29 cellular contexts compared by ENCODE assay signal in genomic region chr10:836782-837181, GRCh38.
"Had no signal": no experiment of that assay in that cellular context is flagged by ENCODE, and none has a peak within 500 bp of the region (broad histone marks: within the 10 kb centered on the region; RNA-seq: fewer than 3 reads in every experiment).

No MANE protein-coding gene starts in this region.

- H3K36me3 ChIP-seq: ovary had no signal

- H3K4me1 Mint-ChIP-seq: nephron had no signal

- H3K27ac ChIP-seq: ascending aorta, cardiac muscle cell, colonic mucosa, gastrocnemius medialis, left ventricle myocardium inferior, ovary, skin epidermis, thoracic aorta had no signal

- H3K4me3 ChIP-seq: ascending aorta, cardiac muscle cell, colonic mucosa, gastrocnemius medialis, left ventricle myocardium inferior, lung, ovary, skin epidermis, thoracic aorta had no signal

- ATAC-seq: activated CD4-positive, alpha-beta T cell treated with anti-CD3 and anti-CD28 coated beads for 36 hours; activated T-cell treated with anti-CD3 and anti-CD28 coated beads, Interleukin-2, amount 50 U/mL, for 72 hours; gastrocnemius medialis; sciatic nerve; stimulated activated effector memory CD8-positive, alpha-beta T cell treated with anti-CD3 and anti-CD28 coated beads, Interleukin-12 subunit alpha, Interleukin-12 subunit beta, amount 100 ng/mL, for 72 hours had no signal

- H3K27me3 Mint-ChIP-seq: activated CD4-positive, alpha-beta T cell treated with anti-CD3 and anti-CD28 coated beads for 36 hours; activated naive CD8-positive, alpha-beta T cell; brain; progenitor cell of endocrine pancreas; stimulated activated naive CD8-positive, alpha-beta T cell treated with anti-CD3 and anti-CD28 coated beads, Interleukin-15, Interleukin-2, amounts not matched to agents 100 ng/mL and 50 ng/mL, for 24 hours had no signal

- H3K9me3 ChIP-seq: ascending aorta, colonic mucosa, gastrocnemius medialis, left ventricle myocardium inferior, ovary, thoracic aorta had no signal

- H3K9me3 Mint-ChIP-seq: activated T-cell treated with anti-CD3 and anti-CD28 coated beads, Interleukin-2, amount 50 U/mL, for 72 hours; nephron; stimulated activated effector memory CD8-positive, alpha-beta T cell treated with anti-CD3 and anti-CD28 coated beads, Interleukin-12 subunit alpha, Interleukin-12 subunit beta, amount 100 ng/mL, for 72 hours; stimulated activated naive CD8-positive, alpha-beta T cell treated with anti-CD3 and anti-CD28 coated beads, Interleukin-15, Interleukin-2, amounts not matched to agents 100 ng/mL and 50 ng/mL, for 24 hours; T-helper 2 cell treated with Interferon-gamma antibody and Interleukin-4, amounts not matched to agents 5 μg/mL and 100 μg/mL, for 36 hours had no signal

- H3K27me3 ChIP-seq: ascending aorta, cardiac muscle cell, colonic mucosa, gastrocnemius medialis, ovary had no signal

- DNase-seq: activated CD4-positive, alpha-beta T cell treated with anti-CD3 and anti-CD28 coated beads for 36 hours; activated CD4-positive, alpha-beta T cell treated with anti-CD3 and anti-CD28 coated beads, Interleukin-2, amount 50 U/mL, for 4 hours; activated CD4-positive, CD25-positive, alpha-beta regulatory T cell; activated naive CD4-positive, alpha-beta T cell; activated T-cell treated with anti-CD3 and anti-CD28 coated beads for 4 hours; activated T-cell treated with anti-CD3 and anti-CD28 coated beads, Interleukin-2, amount 50 U/mL, for 72 hours; cerebellar nuclear complex; colonic mucosa; effector CD8-positive, alpha-beta T cell; gastrocnemius medialis; glutamatergic neuron; left ventricle myocardium inferior; ovary; stimulated activated CD4-positive, alpha-beta T cell treated with anti-CD3 and anti-CD28 coated beads, Interleukin-12 subunit alpha, Interleukin-12 subunit beta, amount 100 ng/mL, for 4 hours; stimulated activated CD4-positive, alpha-beta T cell treated with anti-CD3 and anti-CD28 coated beads, Interleukin-4, amount 100 ng/mL, for 24 hours; trophoblast cell had no signal

- H3K4me3 Mint-ChIP-seq: activated CD4-positive, alpha-beta T cell treated with anti-CD3 and anti-CD28 coated beads for 36 hours; activated naive CD8-positive, alpha-beta T cell; activated T-cell treated with anti-CD3 and anti-CD28 coated beads, Interleukin-2, amount 50 U/mL, for 72 hours; brain; nephron; stimulated activated effector memory CD8-positive, alpha-beta T cell treated with anti-CD3 and anti-CD28 coated beads, Interleukin-12 subunit alpha, Interleukin-12 subunit beta, amount 100 ng/mL, for 72 hours; stimulated activated naive CD8-positive, alpha-beta T cell treated with anti-CD3 and anti-CD28 coated beads, Interleukin-15, Interleukin-2, amounts not matched to agents 100 ng/mL and 50 ng/mL, for 24 hours; T-helper 2 cell treated with Interferon-gamma antibody and Interleukin-4, amounts not matched to agents 5 μg/mL and 100 μg/mL, for 36 hours had no signal

- H3K4me1 ChIP-seq: ascending aorta, colonic mucosa, gastrocnemius medialis had no signal

- H3K27ac Mint-ChIP-seq: activated CD4-positive, alpha-beta T cell treated with anti-CD3 and anti-CD28 coated beads for 36 hours; activated naive CD8-positive, alpha-beta T cell; activated T-cell treated with anti-CD3 and anti-CD28 coated beads, Interleukin-2, amount 50 U/mL, for 72 hours; nephron; progenitor cell of endocrine pancreas; stimulated activated effector memory CD8-positive, alpha-beta T cell treated with anti-CD3 and anti-CD28 coated beads, Interleukin-12 subunit alpha, Interleukin-12 subunit beta, amount 100 ng/mL, for 72 hours; stimulated activated naive CD8-positive, alpha-beta T cell treated with anti-CD3 and anti-CD28 coated beads, Interleukin-15, Interleukin-2, amounts not matched to agents 100 ng/mL and 50 ng/mL, for 24 hours; T-helper 2 cell treated with Interferon-gamma antibody and Interleukin-4, amounts not matched to agents 5 μg/mL and 100 μg/mL, for 36 hours had no signal
